In the genomic region with DNA sequence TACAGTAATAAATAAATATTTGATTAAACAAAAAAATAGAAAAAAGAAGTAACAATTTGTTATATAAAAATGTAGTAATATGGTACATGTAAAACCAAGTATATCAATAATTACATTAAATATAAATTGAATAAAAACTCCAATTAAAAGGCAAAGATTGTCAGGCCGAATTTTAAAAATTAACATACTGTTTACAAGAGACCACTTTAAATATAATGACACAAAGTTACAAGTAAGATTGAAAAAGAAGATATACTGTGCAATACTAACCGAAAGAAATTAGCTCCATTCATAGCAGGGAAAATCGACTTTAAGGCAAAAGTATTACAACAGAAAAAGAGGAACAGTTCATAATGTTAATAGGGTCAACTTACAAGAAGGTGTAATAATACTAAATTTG, we compare ENCODE assay signal across 39 cellular contexts.
"Had no signal": no experiment of that assay in that cellular context is flagged by ENCODE, and none has a peak within 500 bp of the region (broad histone marks: within the 10 kb centered on the region; RNA-seq: fewer than 3 reads in every experiment).

No MANE protein-coding gene starts in this region.

- ATAC-seq: activated CD4-positive, alpha-beta T cell treated with anti-CD3 and anti-CD28 coated beads for 36 hours; activated CD4-positive, CD25-positive, alpha-beta regulatory T cell treated with anti-CD3 and anti-CD28 coated beads, Interleukin-2, amount 50 U/mL, for 24 hours; activated CD8-positive, alpha-beta memory T cell treated with anti-CD3 and anti-CD28 coated beads, Interleukin-2, amount 10 ng/mL, durations not matched to agents 7 days and 5 days; activated CD8-positive, alpha-beta T cell treated with anti-CD3 and anti-CD28 coated beads, Interleukin-2, amount 10 ng/mL, durations not matched to agents 7 days and 5 days; activated naive CD8-positive, alpha-beta T cell treated with anti-CD3 and anti-CD28 coated beads, Interleukin-2, amount 50 U/mL, for 24 hours; WTC11 had no signal

- H3K36me3 ChIP-seq: ascending aorta, cardiac muscle cell, WERI-Rb-1 had no signal

- H3K27me3 Mint-ChIP-seq: activated CD4-positive, alpha-beta memory T cell treated with anti-CD3 and anti-CD28 coated beads, Interleukin-2, amount 10 ng/mL, durations not matched to agents 7 days and 5 days; activated CD4-positive, alpha-beta T cell treated with anti-CD3 and anti-CD28 coated beads for 36 hours; activated CD4-positive, alpha-beta T cell treated with anti-CD3 and anti-CD28 coated beads, Interleukin-2, amount 10 ng/mL, durations not matched to agents 7 days and 5 days; activated CD8-positive, alpha-beta memory T cell treated with anti-CD3 and anti-CD28 coated beads, Interleukin-2, amount 10 ng/mL, durations not matched to agents 7 days and 5 days; activated naive CD4-positive, alpha-beta T cell treated with anti-CD3 and anti-CD28 coated beads, Interleukin-2, amount 10 ng/mL, durations not matched to agents 7 days and 5 days; activated naive CD4-positive, alpha-beta T cell treated with anti-CD3 and anti-CD28 coated beads, Interleukin-2, amount 50 U/mL, for 24 hours; activated naive CD8-positive, alpha-beta T cell; activated naive CD8-positive, alpha-beta T cell treated with anti-CD3 and anti-CD28 coated beads, Interleukin-2, amount 10 ng/mL, durations not matched to agents 7 days and 5 days; activated naive CD8-positive, alpha-beta T cell treated with anti-CD3 and anti-CD28 coated beads, Interleukin-2, amount 50 U/mL, for 24 hours; activated T-cell treated with anti-CD3 and anti-CD28 coated beads, Interleukin-2, amount 50 U/mL, for 24 hours; brain; central memory CD8-positive, alpha-beta T cell had no signal

- H3K4me3 ChIP-seq: ascending aorta, cardiac muscle cell had no signal

- H3K4me3 Mint-ChIP-seq: activated CD4-positive, alpha-beta memory T cell treated with anti-CD3 and anti-CD28 coated beads, Interleukin-2, amount 10 ng/mL, durations not matched to agents 7 days and 5 days; activated CD4-positive, alpha-beta T cell treated with anti-CD3 and anti-CD28 coated beads for 36 hours; activated CD4-positive, alpha-beta T cell treated with anti-CD3 and anti-CD28 coated beads, Interleukin-2, amount 10 ng/mL, durations not matched to agents 7 days and 5 days; activated CD8-positive, alpha-beta memory T cell treated with anti-CD3 and anti-CD28 coated beads, Interleukin-2, amount 10 ng/mL, durations not matched to agents 7 days and 5 days; activated CD8-positive, alpha-beta T cell treated with anti-CD3 and anti-CD28 coated beads, Interleukin-2, amount 10 ng/mL, durations not matched to agents 7 days and 5 days; activated naive CD4-positive, alpha-beta T cell treated with anti-CD3 and anti-CD28 coated beads, Interleukin-2, amount 10 ng/mL, durations not matched to agents 7 days and 5 days; activated naive CD4-positive, alpha-beta T cell treated with anti-CD3 and anti-CD28 coated beads, Interleukin-2, amount 50 U/mL, for 24 hours; activated naive CD8-positive, alpha-beta T cell; activated naive CD8-positive, alpha-beta T cell treated with anti-CD3 and anti-CD28 coated beads, Interleukin-2, amount 10 ng/mL, durations not matched to agents 7 days and 5 days; activated naive CD8-positive, alpha-beta T cell treated with anti-CD3 and anti-CD28 coated beads, Interleukin-2, amount 50 U/mL, for 24 hours; activated T-cell treated with anti-CD3 and anti-CD28 coated beads, Interleukin-2, amount 50 U/mL, for 24 hours; brain; central memory CD8-positive, alpha-beta T cell; T-helper 1 cell treated with Interleukin-12 subunit alpha and Interleukin-12 subunit beta and Interleukin-4 antibody, amounts not matched to agents 30 μg/mL and 1 μg/mL, for 36 hours; T-helper 2 cell treated with Interferon-gamma antibody and Interleukin-4, amounts not matched to agents 5 μg/mL and 100 μg/mL, for 36 hours; WTC11 had no signal

- DNase-seq: activated CD4-positive, alpha-beta memory T cell treated with anti-CD3 and anti-CD28 coated beads, Interleukin-2, amount 10 ng/mL, durations not matched to agents 7 days and 5 days; activated CD4-positive, alpha-beta T cell treated with anti-CD3 and anti-CD28 coated beads for 1 hour; activated CD4-positive, alpha-beta T cell treated with anti-CD3 and anti-CD28 coated beads for 36 hours; activated CD4-positive, alpha-beta T cell treated with anti-CD3 and anti-CD28 coated beads for 48 hours; activated CD4-positive, alpha-beta T cell treated with anti-CD3 and anti-CD28 coated beads, Interleukin-2, amount 10 ng/mL, durations not matched to agents 7 days and 5 days; activated CD4-positive, alpha-beta T cell treated with anti-CD3 and anti-CD28 coated beads, Interleukin-2, amount 50 U/mL, for 48 hours; activated CD4-positive, CD25-positive, alpha-beta regulatory T cell; activated CD8-positive, alpha-beta memory T cell treated with anti-CD3 and anti-CD28 coated beads for 24 hours; activated CD8-positive, alpha-beta memory T cell treated with anti-CD3 and anti-CD28 coated beads, Interleukin-2, amount 10 ng/mL, durations not matched to agents 7 days and 5 days; activated CD8-positive, alpha-beta memory T cell treated with anti-CD3 and anti-CD28 coated beads, Interleukin-2, amount 50 U/mL, for 48 hours; activated CD8-positive, alpha-beta T cell treated with anti-CD3 and anti-CD28 coated beads, Interleukin-2, amount 10 ng/mL, durations not matched to agents 7 days and 5 days; activated effector memory CD4-positive, alpha-beta T cell treated with Interleukin-2 at 50 U/mL for 16 hours; activated gamma-delta T cell; activated naive CD4-positive, alpha-beta T cell treated with anti-CD3 and anti-CD28 coated beads, Interleukin-2, amount 10 ng/mL, durations not matched to agents 7 days and 5 days; activated naive CD4-positive, alpha-beta T cell treated with Interleukin-2 at 50 U/mL for 16 hours; activated naive CD8-positive, alpha-beta T cell treated with anti-CD3 and anti-CD28 coated beads, Interleukin-2, amount 10 ng/mL, durations not matched to agents 7 days and 5 days; activated naive CD8-positive, alpha-beta T cell treated with anti-CD3 and anti-CD28 coated beads, Interleukin-2, amount 50 U/mL, for 24 hours; activated T-cell treated with anti-CD3 and anti-CD28 coated beads, Interleukin-2, amount 50 U/mL, for 24 hours; activated T-cell treated with anti-CD3 and anti-CD28 coated beads, Interleukin-2, amount 50 U/mL, for 48 hours; amygdala; anterior cingulate cortex; caudate nucleus; cerebellar nuclear complex; T-helper 1 cell; T-helper 2 cell; T-helper 9 cell; WERI-Rb-1 had no signal

- H3K4me1 ChIP-seq: ascending aorta had no signal

- H3K4me1 Mint-ChIP-seq: activated CD8-positive, alpha-beta memory T cell treated with anti-CD3 and anti-CD28 coated beads, Interleukin-2, amount 10 ng/mL, durations not matched to agents 7 days and 5 days; activated naive CD8-positive, alpha-beta T cell treated with anti-CD3 and anti-CD28 coated beads, Interleukin-2, amount 10 ng/mL, durations not matched to agents 7 days and 5 days; activated naive CD8-positive, alpha-beta T cell treated with anti-CD3 and anti-CD28 coated beads, Interleukin-2, amount 50 U/mL, for 24 hours; brain; central memory CD8-positive, alpha-beta T cell; WTC11 had no signal

- H3K27ac Mint-ChIP-seq: activated CD4-positive, alpha-beta memory T cell treated with anti-CD3 and anti-CD28 coated beads, Interleukin-2, amount 10 ng/mL, durations not matched to agents 7 days and 5 days; activated CD4-positive, alpha-beta T cell treated with anti-CD3 and anti-CD28 coated beads for 36 hours; activated CD4-positive, alpha-beta T cell treated with anti-CD3 and anti-CD28 coated beads, Interleukin-2, amount 10 ng/mL, durations not matched to agents 7 days and 5 days; activated CD8-positive, alpha-beta memory T cell treated with anti-CD3 and anti-CD28 coated beads, Interleukin-2, amount 10 ng/mL, durations not matched to agents 7 days and 5 days; activated CD8-positive, alpha-beta T cell treated with anti-CD3 and anti-CD28 coated beads, Interleukin-2, amount 10 ng/mL, durations not matched to agents 7 days and 5 days; activated naive CD4-positive, alpha-beta T cell treated with anti-CD3 and anti-CD28 coated beads, Interleukin-2, amount 10 ng/mL, durations not matched to agents 7 days and 5 days; activated naive CD4-positive, alpha-beta T cell treated with anti-CD3 and anti-CD28 coated beads, Interleukin-2, amount 50 U/mL, for 24 hours; activated naive CD8-positive, alpha-beta T cell; activated naive CD8-positive, alpha-beta T cell treated with anti-CD3 and anti-CD28 coated beads, Interleukin-2, amount 10 ng/mL, durations not matched to agents 7 days and 5 days; activated naive CD8-positive, alpha-beta T cell treated with anti-CD3 and anti-CD28 coated beads, Interleukin-2, amount 50 U/mL, for 24 hours; activated T-cell treated with anti-CD3 and anti-CD28 coated beads, Interleukin-2, amount 50 U/mL, for 24 hours; activated T-helper 2 cell treated with anti-CD3 and anti-CD28 coated beads, Interferon-gamma antibody, Interleukin-2, Interleukin-4, amounts not matched to agents 10 μg/mL and 5 μg/mL and 100 μg/mL, durations not matched to agents 14 hours and 24 hours and 36 hours; brain; T-helper 1 cell treated with Interleukin-12 subunit alpha and Interleukin-12 subunit beta and Interleukin-4 antibody, amounts not matched to agents 30 μg/mL and 1 μg/mL, for 36 hours; T-helper 2 cell treated with Interferon-gamma antibody and Interleukin-4, amounts not matched to agents 5 μg/mL and 100 μg/mL, for 36 hours; WTC11 had no signal

- H3K27me3 ChIP-seq: ascending aorta, cardiac muscle cell had no signal

- H3K27ac ChIP-seq: ascending aorta, cardiac muscle cell, WERI-Rb-1 had no signal

- FAIRE-seq: bronchial epithelial cell had no signal

- H3K36me3 Mint-ChIP-seq: activated CD8-positive, alpha-beta memory T cell treated with anti-CD3 and anti-CD28 coated beads, Interleukin-2, amount 10 ng/mL, durations not matched to agents 7 days and 5 days; brain had no signal
